Comparison of ENCODE assay signal across 21 cellular contexts in genomic region chr2:240728361-240728760, GRCh38. TPM values are rescaled to one million over a fixed set of nuclear protein-coding genes. Genes with fewer than 3 reads are reported as not detected.
"Had no signal": no experiment of that assay in that cellular context is flagged by ENCODE, and none has a peak within 500 bp of the region (broad histone marks: within the 10 kb centered on the region; RNA-seq: fewer than 3 reads in every experiment).

No MANE protein-coding gene starts in this region.

- DNase-seq: KBM-7, NCI-H1092, NCI-H1105 treated with DMSO at 0.1 percent for 48 hours, NCI-H1417 treated with DMSO at 0.1 percent for 48 hours, NCI-H146, NCI-H1694 treated with DMSO at 0.1 percent for 48 hours, NCI-H1930, NCI-H2081, NCI-H2107, NCI-H2227 treated with DMSO at 0.1 percent for 48 hours, NCI-H526 treated with DMSO at 0.1 percent for 48 hours, NCI-H748 treated with DMSO at 0.1 percent for 48 hours, Right ventricle myocardium superior, RPMI8226, SIG-M5 had no signal

- H3K36me3 ChIP-seq: SJSA1 had no signal

- H3K9me3 ChIP-seq: SJSA1 had no signal

- H3K4me3 ChIP-seq: SJSA1, SK-N-MC had no signal

- H3K27ac ChIP-seq: SJSA1, SK-N-MC had no signal

- H3K4me1 ChIP-seq: SJSA1 had no signal

RNA-seq across cellular contexts. Expression of gene AQP12A, which starts 36.7 kb away (rescaled TPM):
- total RNA-seq: HT-29, LHCN-M2, MCF 10A, NCI-H460, Right ventricle myocardium superior, SJSA1 had no signal

RNA-seq across cellular contexts. Expression of gene AQP12B, which starts 45.7 kb away (rescaled TPM):
- total RNA-seq: HT-29, LHCN-M2, MCF 10A, NCI-H460, Right ventricle myocardium superior, SJSA1 had no signal
